In the genomic region with DNA sequence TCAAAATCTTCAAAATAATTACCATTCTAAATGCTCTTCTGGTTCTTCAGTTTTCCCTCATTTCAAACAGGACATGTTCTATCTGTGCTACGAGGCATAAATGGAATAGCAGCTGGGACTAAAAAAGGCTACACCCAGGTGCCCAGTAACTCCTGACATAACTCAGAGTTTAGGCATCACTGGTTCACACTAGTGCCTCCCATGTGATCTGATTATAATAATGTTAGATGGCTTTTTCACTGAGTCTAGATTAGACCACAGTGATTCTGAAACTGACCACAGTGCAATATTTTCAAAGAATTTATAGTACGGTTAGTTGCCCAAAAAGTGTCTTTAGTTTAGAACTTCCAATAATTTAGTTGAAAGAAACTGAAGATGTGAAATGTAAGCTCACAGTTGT, we compare ENCODE assay signal across 17 cellular contexts.
A peak's percentile ranks its signal among the peaks of the same experiment; 100 is the strongest.
DNase-seq lines count a peak whose midpoint lies in the region; ATAC-seq and TF ChIP-seq lines count a peak whose summit lies in the region.
"Had no signal": no experiment of that assay in that cellular context is flagged by ENCODE, and none has a peak within 500 bp of the region (broad histone marks: within the 10 kb centered on the region; RNA-seq: fewer than 3 reads in every experiment).

No MANE protein-coding gene starts in this region.

- no peak overlapping the region for H3K4me3 ChIP-seq in BLaER1
- H3K4me3 ChIP-seq in osteoblast (ENCODE audit: insufficient read depth, low read length) = no peak overlapping the region
- H3K4me3 ChIP-seq: GM23338 had no signal

- H3K4me2 ChIP-seq in BLaER1 = peak overlapping the region; percentile 8; the same call in 1 of the 2 replicates
- no peak overlapping the region for H3K4me2 ChIP-seq in osteoblast (ENCODE audit: insufficient read depth, low read length)
- H3K4me2 ChIP-seq: GM23338 had no signal

- no peaks in the 10 kb centered on the region for H4K20me1 ChIP-seq in BLaER1
- peaks cover 29% of the 10 kb centered on the region for H4K20me1 ChIP-seq in osteoblast (ENCODE audit: insufficient read depth, low read length)

- peaks cover 92% of the 10 kb centered on the region for H3K79me2 ChIP-seq in osteoblast (ENCODE audit: insufficient read depth, low read length)

- H2AFZ ChIP-seq in osteoblast (ENCODE audit: low read length) = no peak overlapping the region
- H2AFZ ChIP-seq: GM23338 had no signal

- H3K36me3 ChIP-seq in BLaER1 (no peaks in the 10 kb centered on the region), osteoblast (ENCODE audit: insufficient read depth, low read length) (no peaks in the 10 kb centered on the region)

- TF ChIP-seq CTCF in osteoblast (IDR thresholded peaks at IDR 0.05; ENCODE audit: extremely low read depth, low read depth, low read length) = no peak

- H3K27me3 ChIP-seq in BLaER1 (no peaks in the 10 kb centered on the region), osteoblast (ENCODE audit: insufficient read depth, low read length) (no peaks in the 10 kb centered on the region)

- H3K27ac ChIP-seq in BLaER1 = no peak overlapping the region
- peak overlapping the region; percentile 8 for H3K27ac ChIP-seq in osteoblast (ENCODE audit: low read depth, low read length)
- H3K27ac ChIP-seq: 22Rv1 had no signal

- peak; percentile 70 for ATAC-seq in GM18867 (IDR thresholded peaks at IDR 0.05; ENCODE audit: unreplicated experiment)
- peak; percentile 40 for ATAC-seq in HG03520 (IDR thresholded peaks at IDR 0.05; ENCODE audit: unreplicated experiment)
- no peak for ATAC-seq in HG03159 (IDR thresholded peaks at IDR 0.05; ENCODE audit: unreplicated experiment)
- no peak for ATAC-seq in HG02642 (IDR thresholded peaks at IDR 0.05; ENCODE audit: poor library complexity, unreplicated experiment)
- ATAC-seq: GM23338, HCT116 had no signal

- H3K9me3 ChIP-seq in BLaER1 (no peaks in the 10 kb centered on the region), osteoblast (ENCODE audit: low read depth, low read length) (no peaks in the 10 kb centered on the region)

- H3K9ac ChIP-seq in BLaER1 = no peak overlapping the region

- peaks cover 53% of the 10 kb centered on the region for H3K4me1 ChIP-seq in BLaER1
- peaks cover 12% of the 10 kb centered on the region for H3K4me1 ChIP-seq in osteoblast (ENCODE audit: insufficient read depth, low read length)

- DNase-seq in osteoblast (ENCODE audit: insufficient read length, low spot score, missing footprints) = no peak
- DNase-seq in LoVo (ENCODE audit: low spot score) = no peak
- DNase-seq: C1 segment of cervical spinal cord; Calu3; CD4-positive, alpha-beta memory T cell; COR-L47; DMS153; DND-41; H9 had no signal

Comparison
In these comparisons a context has a peak if more than half of its experiments do, and no peak if none do; other contexts are left out.
1. ATAC-seq: peak in GM18867 (single experiment) and HG03520 (single experiment); none in HG03159 (single experiment) and HG02642 (single experiment).